16 cellular contexts compared by ENCODE assay signal in genomic region chr10:99973190-99973589, GRCh38. TPM values are rescaled to one million over a fixed set of nuclear protein-coding genes. Genes with fewer than 3 reads are reported as not detected.
DNase-seq lines count a peak whose midpoint lies in the region; ATAC-seq, FAIRE-seq and TF ChIP-seq lines count a peak whose summit lies in the region.
"Had no signal": no experiment of that assay in that cellular context is flagged by ENCODE, and none has a peak within 500 bp of the region (broad histone marks: within the 10 kb centered on the region; RNA-seq: fewer than 3 reads in every experiment).

No MANE protein-coding gene starts in this region.

- no peak overlapping the region for H3K27ac Mint-ChIP-seq in neural crest cell (ENCODE audit: unreplicated experiment)
- H3K27ac Mint-ChIP-seq: activated T-helper 17 cell treated with anti-CD3 and anti-CD28 coated beads, Interleukin-2, amount 50 U/mL, for 72 hours had no signal

- H3K4me3 ChIP-seq in cardiac fibroblast (replicated peaks in 1 of 2; ENCODE audit: low read depth in 2 of 2, low read length in 2 of 2): no peak overlapping the region
- H3K4me3 ChIP-seq: gastroesophageal sphincter, ovary had no signal

- H3K9me3 Mint-ChIP-seq in neural crest cell: no peaks in the 10 kb centered on the region
- H3K9me3 Mint-ChIP-seq: activated T-helper 17 cell treated with anti-CD3 and anti-CD28 coated beads, Interleukin-2, amount 50 U/mL, for 72 hours; central memory CD8-positive, alpha-beta T cell had no signal

- no peak for FAIRE-seq in D721Med (lab: Jason Lieb, UNC)

- H3K27me3 Mint-ChIP-seq in neural crest cell (ENCODE audit: low read depth): no peaks in the 10 kb centered on the region
- H3K27me3 Mint-ChIP-seq: activated T-helper 17 cell treated with anti-CD3 and anti-CD28 coated beads, Interleukin-2, amount 50 U/mL, for 72 hours; central memory CD8-positive, alpha-beta T cell had no signal

- DNase-seq in D721Med (ENCODE audit: insufficient read length, low spot score) (no peak), Kasumi-1 (lab: John Stamatoyannopoulos, UW) (peak; percentile 20 to 51), cardiac fibroblast (ENCODE audit: low read depth in 2 of 2) (peak in 1 of 2 donors; percentile 31), neural crest cell (ENCODE audit: low read depth, low spot score) (no peak), NCI-H774 (lab: John Stamatoyannopoulos, UW) (no peak), NCI-H345 treated with DMSO at 0.1 percent for 48 hours (lab: John Stamatoyannopoulos, UW; ENCODE audit: unreplicated experiment) (no peak)
- no peak for DNase-seq in effector CD8-positive, alpha-beta T cell (lab: John Stamatoyannopoulos, UW)
- DNase-seq: left ventricle myocardium superior; NCI-H1048; NCI-H524; ovary; stimulated activated naive CD4-positive, alpha-beta T cell had no signal

- TF ChIP-seq CTCF in D721Med (IDR thresholded peaks at IDR 0.05; ENCODE audit: insufficient read depth, missing control alignments): peak; percentile 37
- TF ChIP-seq CTCF in cardiac fibroblast (IDR thresholded peaks at IDR 0.05; ENCODE audit: low read depth, low read length): peak; percentile 43
- TF ChIP-seq CTCF in neural crest cell (conservative IDR thresholded peaks at IDR 0.05): peak; percentile 45

- no peak for ATAC-seq in GM19397 (IDR thresholded peaks at IDR 0.05; ENCODE audit: unreplicated experiment)
- ATAC-seq: activated T-helper 17 cell treated with anti-CD3 and anti-CD28 coated beads, Interleukin-2, amount 50 U/mL, for 72 hours; gastroesophageal sphincter; left ventricle myocardium superior had no signal

- peaks cover 8% of the 10 kb centered on the region for H3K4me1 Mint-ChIP-seq in neural crest cell
- H3K4me1 Mint-ChIP-seq: activated T-helper 17 cell treated with anti-CD3 and anti-CD28 coated beads, Interleukin-2, amount 50 U/mL, for 72 hours; central memory CD8-positive, alpha-beta T cell had no signal

- no peak overlapping the region for H3K4me3 Mint-ChIP-seq in neural crest cell
- H3K4me3 Mint-ChIP-seq: activated T-helper 17 cell treated with anti-CD3 and anti-CD28 coated beads, Interleukin-2, amount 50 U/mL, for 72 hours; central memory CD8-positive, alpha-beta T cell had no signal

- H3K36me3 Mint-ChIP-seq in neural crest cell (ENCODE audit: low read depth): peaks cover 6% of the 10 kb centered on the region

RNA-seq across cellular contexts. Expression of gene DNMBP, which starts 36.6 kb away (rescaled TPM):
- total RNA-seq in neural crest cell: 17.8 and 18.3 TPM in 2 replicates

Comparison
In these comparisons a context has a peak if more than half of its experiments do, and no peak if none do; other contexts are left out.
1. DNase-seq: peak in Kasumi-1 (2 of 2); none in D721Med (single experiment), neural crest cell (single experiment), effector CD8-positive, alpha-beta T cell (single experiment), NCI-H774 (single experiment) and NCI-H345 treated with DMSO at 0.1 percent for 48 hours (single experiment).
2. Peak in every context shown above with its lines, with median percentiles within 50 percentile points of each other: CTCF ChIP-seq.